ENCODE assay signal across 17 cellular contexts in genomic region chr4:98521486-98521885, GRCh38.
A peak's percentile ranks its signal among the peaks of the same experiment; 100 is the strongest.
DNase-seq lines count a peak whose midpoint lies in the region; ATAC-seq and TF ChIP-seq lines count a peak whose summit lies in the region.
"Had no signal": no experiment of that assay in that cellular context is flagged by ENCODE, and none has a peak within 500 bp of the region (broad histone marks: within the 10 kb centered on the region; RNA-seq: fewer than 3 reads in every experiment).

No MANE protein-coding gene starts in this region.

- H3K27ac ChIP-seq in heart right ventricle, result peak overlapping the region in 4 of 10 donors; percentile 5 to 45 (median 27)
- H3K27ac ChIP-seq: upper lobe of right lung had no signal

- peaks cover 0 to 41% (median 4%) of the 10 kb centered on the region in 9 donors for H3K4me1 ChIP-seq in heart right ventricle
- H3K4me1 ChIP-seq: upper lobe of right lung had no signal

- no peak for DNase-seq in activated naive CD4-positive, alpha-beta T cell treated with anti-CD3 and anti-CD28 coated beads, Interleukin-2, amount 50 U/mL, for 72 hours (ENCODE audit: low spot score in 2 of 2)
- no peak for DNase-seq in activated naive CD4-positive, alpha-beta T cell treated with anti-CD3 and anti-CD28 coated beads for 36 hours
- no peak for DNase-seq in activated T-helper 1 cell treated with anti-CD3 and anti-CD28 coated beads, Interleukin-12 subunit alpha, Interleukin-12 subunit beta, Interleukin-2, Interleukin-4 antibody, amounts not matched to agents 30 ng/mL and 10 ng/mL and 1 ng/mL, durations not matched to agents 14 hours and 24 hours and 36 hours (ENCODE audit: low spot score)
- no peak for DNase-seq in heart right ventricle
- no peak for DNase-seq in stimulated activated effector memory CD8-positive, alpha-beta T cell treated with anti-CD3 and anti-CD28 coated beads, Interleukin-12 subunit alpha, Interleukin-12 subunit beta, amount 100 ng/mL, for 72 hours (ENCODE audit: low spot score in 2 of 2)
- no peak for DNase-seq in NCI-H524 (lab: John Stamatoyannopoulos, UW)
- DNase-seq: activated CD4-positive, alpha-beta T cell treated with anti-CD3 and anti-CD28 coated beads, Interleukin-2, amount 50 U/mL, for 1 hour; CD4-positive, alpha-beta T cell; effector CD8-positive, alpha-beta T cell; naive thymus-derived CD8-positive, alpha-beta T cell; NCI-H1417 treated with DMSO at 0.1 percent for 48 hours; NCI-H2171 treated with DMSO at 0.1 percent for 48 hours; NCI-H82; stimulated activated naive CD8-positive, alpha-beta T cell treated with anti-CD3 and anti-CD28 coated beads, Interleukin-15, amount 100 ng/mL, for 72 hours; upper lobe of right lung had no signal

- no peak for TF ChIP-seq CTCF in heart right ventricle (IDR thresholded peaks at IDR 0.05)

- peak overlapping the region; percentile 54 to 84 for H3K27ac Mint-ChIP-seq in activated naive CD4-positive, alpha-beta T cell treated with anti-CD3 and anti-CD28 coated beads, Interleukin-2, amount 50 U/mL, for 72 hours
- H3K27ac Mint-ChIP-seq in activated naive CD4-positive, alpha-beta T cell treated with anti-CD3 and anti-CD28 coated beads for 36 hours, result no peak overlapping the region
- H3K27ac Mint-ChIP-seq in activated T-helper 1 cell treated with anti-CD3 and anti-CD28 coated beads, Interleukin-12 subunit alpha, Interleukin-12 subunit beta, Interleukin-2, Interleukin-4 antibody, amounts not matched to agents 30 ng/mL and 10 ng/mL and 1 ng/mL, durations not matched to agents 14 hours and 24 hours and 36 hours, result peak overlapping the region; percentile 36
- H3K27ac Mint-ChIP-seq in stimulated activated effector memory CD8-positive, alpha-beta T cell treated with anti-CD3 and anti-CD28 coated beads, Interleukin-12 subunit alpha, Interleukin-12 subunit beta, amount 100 ng/mL, for 72 hours, result peak overlapping the region; percentile 62

- CTCF ChIA-PET in activated naive CD4-positive, alpha-beta T cell treated with anti-CD3 and anti-CD28 coated beads for 36 hours (lab: Charles Lee), result no interaction called here

- H3K9me3 ChIP-seq in heart right ventricle, result peaks cover 0 to 10% (median 0%) of the 10 kb centered on the region in 11 donors
- H3K9me3 ChIP-seq: upper lobe of right lung had no signal

- H3K27me3 ChIP-seq in heart right ventricle, result no peaks in the 10 kb centered on the region
- H3K27me3 ChIP-seq: upper lobe of right lung had no signal

- H3K36me3 Mint-ChIP-seq in activated naive CD4-positive, alpha-beta T cell treated with anti-CD3 and anti-CD28 coated beads, Interleukin-2, amount 50 U/mL, for 72 hours, result peaks cover 0 to 12% of the 10 kb centered on the region in 2 donors
- H3K36me3 Mint-ChIP-seq in activated naive CD4-positive, alpha-beta T cell treated with anti-CD3 and anti-CD28 coated beads for 36 hours (ENCODE audit: low read depth), result peaks cover 2% of the 10 kb centered on the region
- H3K36me3 Mint-ChIP-seq in activated T-helper 1 cell treated with anti-CD3 and anti-CD28 coated beads, Interleukin-12 subunit alpha, Interleukin-12 subunit beta, Interleukin-2, Interleukin-4 antibody, amounts not matched to agents 30 ng/mL and 10 ng/mL and 1 ng/mL, durations not matched to agents 14 hours and 24 hours and 36 hours (ENCODE audit: low read depth), result peaks cover 14% of the 10 kb centered on the region
- no peaks in the 10 kb centered on the region for H3K36me3 Mint-ChIP-seq in stimulated activated effector memory CD8-positive, alpha-beta T cell treated with anti-CD3 and anti-CD28 coated beads, Interleukin-12 subunit alpha, Interleukin-12 subunit beta, amount 100 ng/mL, for 72 hours

- H3K4me1 Mint-ChIP-seq in activated naive CD4-positive, alpha-beta T cell treated with anti-CD3 and anti-CD28 coated beads for 36 hours (ENCODE audit: low read depth), result peaks cover 59% of the 10 kb centered on the region
- peaks cover 71% of the 10 kb centered on the region for H3K4me1 Mint-ChIP-seq in activated T-helper 1 cell treated with anti-CD3 and anti-CD28 coated beads, Interleukin-12 subunit alpha, Interleukin-12 subunit beta, Interleukin-2, Interleukin-4 antibody, amounts not matched to agents 30 ng/mL and 10 ng/mL and 1 ng/mL, durations not matched to agents 14 hours and 24 hours and 36 hours (ENCODE audit: low read depth)
- peaks cover 60% of the 10 kb centered on the region for H3K4me1 Mint-ChIP-seq in stimulated activated effector memory CD8-positive, alpha-beta T cell treated with anti-CD3 and anti-CD28 coated beads, Interleukin-12 subunit alpha, Interleukin-12 subunit beta, amount 100 ng/mL, for 72 hours

- H3K9me3 Mint-ChIP-seq in activated naive CD4-positive, alpha-beta T cell treated with anti-CD3 and anti-CD28 coated beads, Interleukin-2, amount 50 U/mL, for 72 hours, result no peaks in the 10 kb centered on the region
- H3K9me3 Mint-ChIP-seq in activated naive CD4-positive, alpha-beta T cell treated with anti-CD3 and anti-CD28 coated beads for 36 hours, result peaks cover 6% of the 10 kb centered on the region
- H3K9me3 Mint-ChIP-seq in activated T-helper 1 cell treated with anti-CD3 and anti-CD28 coated beads, Interleukin-12 subunit alpha, Interleukin-12 subunit beta, Interleukin-2, Interleukin-4 antibody, amounts not matched to agents 30 ng/mL and 10 ng/mL and 1 ng/mL, durations not matched to agents 14 hours and 24 hours and 36 hours, result peaks cover 4% of the 10 kb centered on the region
- no peaks in the 10 kb centered on the region for H3K9me3 Mint-ChIP-seq in stimulated activated effector memory CD8-positive, alpha-beta T cell treated with anti-CD3 and anti-CD28 coated beads, Interleukin-12 subunit alpha, Interleukin-12 subunit beta, amount 100 ng/mL, for 72 hours
- H3K9me3 Mint-ChIP-seq: CD4-positive, alpha-beta T cell had no signal

- ATAC-seq in activated naive CD4-positive, alpha-beta T cell treated with anti-CD3 and anti-CD28 coated beads, Interleukin-2, amount 50 U/mL, for 72 hours, result no peak
- ATAC-seq in heart right ventricle (peak in 6 of 8 donors; percentile 58 to 93 (median 70)), HG03457 (IDR thresholded peaks at IDR 0.05; ENCODE audit: unreplicated experiment) (no peak), GM19023 (IDR thresholded peaks at IDR 0.05; ENCODE audit: unreplicated experiment) (no peak)
- ATAC-seq in stimulated activated effector memory CD8-positive, alpha-beta T cell treated with anti-CD3 and anti-CD28 coated beads, Interleukin-12 subunit alpha, Interleukin-12 subunit beta, amount 100 ng/mL, for 72 hours, result no peak
- ATAC-seq: naive thymus-derived CD8-positive, alpha-beta T cell; upper lobe of right lung had no signal

- intact Hi-C loops in activated naive CD4-positive, alpha-beta T cell treated with anti-CD3 and anti-CD28 coated beads for 36 hours (cut with micrococcal nuclease), result no loop called here
- intact Hi-C loops in activated T-helper 1 cell treated with anti-CD3 and anti-CD28 coated beads, Interleukin-12 subunit alpha, Interleukin-12 subunit beta, Interleukin-2, Interleukin-4 antibody, amounts not matched to agents 30 ng/mL and 10 ng/mL and 1 ng/mL, durations not matched to agents 14 hours and 24 hours and 36 hours (cut with micrococcal nuclease), result no loop called here
- intact Hi-C loops in heart right ventricle (cut with DNase I), result no loop called here

- H3K4me3 ChIP-seq in heart right ventricle, result no peak overlapping the region
- H3K4me3 ChIP-seq: upper lobe of right lung had no signal

- no peaks in the 10 kb centered on the region for H3K27me3 Mint-ChIP-seq in activated naive CD4-positive, alpha-beta T cell treated with anti-CD3 and anti-CD28 coated beads for 36 hours (ENCODE audit: low read depth)
- H3K27me3 Mint-ChIP-seq in activated T-helper 1 cell treated with anti-CD3 and anti-CD28 coated beads, Interleukin-12 subunit alpha, Interleukin-12 subunit beta, Interleukin-2, Interleukin-4 antibody, amounts not matched to agents 30 ng/mL and 10 ng/mL and 1 ng/mL, durations not matched to agents 14 hours and 24 hours and 36 hours (ENCODE audit: insufficient read depth), result no peaks in the 10 kb centered on the region
- H3K27me3 Mint-ChIP-seq: CD4-positive, alpha-beta T cell; naive thymus-derived CD8-positive, alpha-beta T cell; stimulated activated naive CD8-positive, alpha-beta T cell treated with anti-CD3 and anti-CD28 coated beads, Interleukin-15, amount 100 ng/mL, for 72 hours had no signal

- no peak overlapping the region for H3K4me3 Mint-ChIP-seq in activated naive CD4-positive, alpha-beta T cell treated with anti-CD3 and anti-CD28 coated beads for 36 hours
- no peak overlapping the region for H3K4me3 Mint-ChIP-seq in activated T-helper 1 cell treated with anti-CD3 and anti-CD28 coated beads, Interleukin-12 subunit alpha, Interleukin-12 subunit beta, Interleukin-2, Interleukin-4 antibody, amounts not matched to agents 30 ng/mL and 10 ng/mL and 1 ng/mL, durations not matched to agents 14 hours and 24 hours and 36 hours
- no peak overlapping the region for H3K4me3 Mint-ChIP-seq in stimulated activated effector memory CD8-positive, alpha-beta T cell treated with anti-CD3 and anti-CD28 coated beads, Interleukin-12 subunit alpha, Interleukin-12 subunit beta, amount 100 ng/mL, for 72 hours
- H3K4me3 Mint-ChIP-seq: CD4-positive, alpha-beta T cell had no signal

- no peaks in the 10 kb centered on the region for H3K36me3 ChIP-seq in heart right ventricle
- H3K36me3 ChIP-seq: upper lobe of right lung had no signal

Comparison
In these comparisons a context has a peak if more than half of its experiments do, and no peak if none do; other contexts are left out.
1. ATAC-seq: peak in heart right ventricle (6 of 8); none in activated naive CD4-positive, alpha-beta T cell treated with anti-CD3 and anti-CD28 coated beads, Interleukin-2, amount 50 U/mL, for 72 hours (0 of 2), stimulated activated effector memory CD8-positive, alpha-beta T cell treated with anti-CD3 and anti-CD28 coated beads, Interleukin-12 subunit alpha, Interleukin-12 subunit beta, amount 100 ng/mL, for 72 hours (single experiment), HG03457 (single experiment) and GM19023 (single experiment).